Comparison of ENCODE assay signal across 1 cellular context in the genomic region with DNA sequence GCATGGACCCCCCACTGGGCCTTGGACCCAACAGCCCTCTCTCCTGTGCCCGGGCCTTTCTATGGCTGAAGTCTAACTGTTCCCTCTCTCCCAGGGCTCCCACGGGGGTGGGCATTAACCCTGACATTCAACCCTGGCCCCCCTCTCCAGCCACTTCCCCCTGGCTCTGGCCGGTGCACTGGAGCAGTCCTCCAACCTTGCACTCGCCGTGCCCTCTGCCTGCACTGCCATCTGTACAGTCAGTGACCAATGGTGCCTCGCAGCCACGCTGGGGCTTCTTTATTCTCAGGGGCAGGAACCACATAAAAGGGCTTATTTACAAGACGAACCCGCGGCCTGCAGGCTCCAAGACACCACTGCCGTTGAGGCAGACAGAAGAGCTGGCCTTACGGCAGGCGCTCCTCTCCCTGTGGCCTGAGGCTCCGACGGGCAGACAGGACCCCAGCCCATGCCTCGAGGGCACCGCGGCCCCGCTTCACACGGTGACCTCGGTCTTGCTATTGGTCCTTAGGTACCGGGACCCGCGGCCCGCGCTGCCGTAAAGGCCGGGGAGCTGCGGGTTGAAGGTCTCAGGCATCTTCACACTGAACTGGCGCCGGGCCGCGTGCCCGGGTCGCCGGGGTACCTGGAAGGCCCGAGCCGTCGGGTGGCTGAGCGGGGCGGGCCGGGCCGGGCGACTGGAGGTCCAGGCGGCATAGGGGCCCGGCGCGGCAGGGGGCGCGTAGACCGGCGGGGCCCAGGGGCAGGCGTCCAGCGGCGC.
TF ChIP-seq lines count a peak whose summit lies in the region.

No MANE protein-coding gene starts in this region.

TF ChIP-seq in K562, 482 proteins besides CTCF, POLR2A, EP300 and RAD21:
- TF ChIP-seq, protein P1, sequence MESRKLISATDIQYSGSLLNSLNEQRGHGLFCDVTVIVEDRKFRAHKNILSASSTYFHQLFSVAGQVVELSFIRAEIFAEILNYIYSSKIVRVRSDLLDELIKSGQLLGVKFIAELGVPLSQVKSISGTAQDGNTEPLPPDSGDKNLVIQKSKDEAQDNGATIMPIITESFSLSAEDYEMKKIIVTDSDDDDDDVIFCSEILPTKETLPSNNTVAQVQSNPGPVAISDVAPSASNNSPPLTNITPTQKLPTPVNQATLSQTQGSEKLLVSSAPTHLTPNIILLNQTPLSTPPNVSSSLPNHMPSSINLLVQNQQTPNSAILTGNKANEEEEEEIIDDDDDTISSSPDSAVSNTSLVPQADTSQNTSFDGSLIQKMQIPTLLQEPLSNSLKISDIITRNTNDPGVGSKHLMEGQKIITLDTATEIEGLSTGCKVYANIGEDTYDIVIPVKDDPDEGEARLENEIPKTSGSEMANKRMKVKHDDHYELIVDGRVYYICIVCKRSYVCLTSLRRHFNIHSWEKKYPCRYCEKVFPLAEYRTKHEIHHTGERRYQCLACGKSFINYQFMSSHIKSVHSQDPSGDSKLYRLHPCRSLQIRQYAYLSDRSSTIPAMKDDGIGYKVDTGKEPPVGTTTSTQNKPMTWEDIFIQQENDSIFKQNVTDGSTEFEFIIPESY (CRISPR knock-in tag; IDR thresholded peaks at IDR 0.05), result peak; percentile 43; the same call in 1 of the 2 replicates
- TF ChIP-seq ZKSCAN1 (IDR thresholded peaks at IDR 0.05; ENCODE audit: low read depth, low read length), result no peak
- TF ChIP-seq STAT5A (IDR thresholded peaks at IDR 0.05; ENCODE audit: borderline replicate concordance, low read length), result no peak
- TF ChIP-seq POLR2G (IDR thresholded peaks at IDR 0.05; ENCODE audit: low read depth, low read length), result peak; percentile 62
- peak; percentile 65 for TF ChIP-seq RBM22 (IDR thresholded peaks at IDR 0.05; ENCODE audit: low read depth, low read length, poor library complexity, severe bottlenecking)
- TF ChIP-seq ZSCAN32 (CRISPR knock-in tag; IDR thresholded peaks at IDR 0.05), result no peak
- TF ChIP-seq ZBTB17 (CRISPR knock-in tag; IDR thresholded peaks at IDR 0.05), result no peak
